ENCODE assay signal across 18 cellular contexts in the genomic region with DNA sequence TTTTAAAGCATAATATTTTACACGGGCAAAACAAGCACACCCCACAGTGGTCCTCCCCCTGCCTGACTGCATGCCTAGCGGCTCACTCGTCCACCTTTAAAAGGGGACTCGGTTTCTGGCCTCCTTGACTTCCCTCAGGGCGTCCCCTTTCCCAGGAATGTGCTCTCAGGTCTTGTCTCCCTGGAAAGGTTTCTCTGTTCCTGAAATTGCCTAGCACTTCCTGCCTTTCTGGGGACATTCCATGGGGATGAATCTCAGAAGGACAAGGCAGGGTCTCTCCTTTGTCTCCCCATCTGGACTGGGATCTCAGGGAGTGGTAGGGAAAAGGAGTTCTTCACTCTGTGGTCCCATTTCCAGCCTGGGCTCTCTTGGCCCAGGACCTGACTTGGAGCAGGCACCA. TPM values are rescaled to one million over a fixed set of nuclear protein-coding genes. Genes with fewer than 3 reads are reported as not detected.
DNase-seq lines count a peak whose midpoint lies in the region; ATAC-seq and TF ChIP-seq lines count a peak whose summit lies in the region.
"Had no signal": no experiment of that assay in that cellular context is flagged by ENCODE, and none has a peak within 500 bp of the region (broad histone marks: within the 10 kb centered on the region; RNA-seq: fewer than 3 reads in every experiment).

No MANE protein-coding gene starts in this region.

- peaks cover 42 to 83% (median 66%) of the 10 kb centered on the region in 9 donors for H3K4me1 ChIP-seq in heart right ventricle
- H3K4me1 ChIP-seq in smooth muscle cell (ENCODE audit: low read depth): no peaks in the 10 kb centered on the region

- H3F3A ChIP-seq in smooth muscle cell (ENCODE audit: low read depth): no peaks in the 10 kb centered on the region

- ATAC-seq in heart right ventricle (peak in 1 of 8 donors; percentile 5), left cardiac atrium (no peak), WTC11 (no peak), GM18511 (IDR thresholded peaks at IDR 0.05; ENCODE audit: unreplicated experiment) (no peak)

- H3K27ac ChIP-seq in heart right ventricle (peak overlapping the region; percentile 79 to 96 (median 90)), smooth muscle cell (ENCODE audit: low read depth) (no peak overlapping the region)
- H3K27ac ChIP-seq: Peyer's patch had no signal

- H3K4me3 Mint-ChIP-seq in WTC11 (no peak overlapping the region), nephron (no peak overlapping the region)

- peaks cover 21% of the 10 kb centered on the region for H3K27me3 Mint-ChIP-seq in WTC11 (ENCODE audit: low read depth)
- peaks cover 23% of the 10 kb centered on the region for H3K27me3 Mint-ChIP-seq in nephron (ENCODE audit: low read depth)

- H3K36me3 Mint-ChIP-seq in WTC11 (no peaks in the 10 kb centered on the region), nephron (ENCODE audit: low read depth) (no peaks in the 10 kb centered on the region)

- intact Hi-C loops in heart right ventricle (cut with DNase I) (loop anchor here in 3 of 10 donors (2.0 to 5.0 kb wide), 2 partner anchors 33 to 40 kb away; no protein-coding TSS in a partner anchor), left cardiac atrium (cut with DNase I) (loop anchor here in 1 of 2 donors (5.0 kb wide), 1 partner anchor 33 kb away; no protein-coding TSS in a partner anchor)

- no peaks in the 10 kb centered on the region for H3K9me3 Mint-ChIP-seq in WTC11
- no peaks in the 10 kb centered on the region for H3K9me3 Mint-ChIP-seq in nephron

- no peaks in the 10 kb centered on the region for H3K79me2 ChIP-seq in smooth muscle cell (ENCODE audit: low read depth)

- WGBS in heart right ventricle, 2 donors: 60 to 63% methylated on average over 5 of the region's 5 CpGs
- WGBS in smooth muscle cell (ENCODE audit: low lambda C conversion rate): 56% methylated on average over 5 of the region's 5 CpGs

- no peaks in the 10 kb centered on the region for H3K9me3 ChIP-seq in heart right ventricle
- no peaks in the 10 kb centered on the region for H3K9me3 ChIP-seq in smooth muscle cell (replicated peaks; ENCODE audit: low read depth)
- H3K9me3 ChIP-seq: Peyer's patch had no signal

- POLR2A ChIA-PET in WTC11 (lab: Charles Lee): no interaction called here

- H3K9ac ChIP-seq in smooth muscle cell (ENCODE audit: low read depth): no peak overlapping the region

- no peaks in the 10 kb centered on the region for H4K20me1 ChIP-seq in smooth muscle cell (ENCODE audit: low read depth)

- no peak for TF ChIP-seq CTCF in heart right ventricle (IDR thresholded peaks at IDR 0.05)
- TF ChIP-seq CTCF in WTC11 (IDR thresholded peaks at IDR 0.05): no peak
- TF ChIP-seq CTCF in nephron (IDR thresholded peaks at IDR 0.05; ENCODE audit: unreplicated experiment in 3 of 3): no peak
- TF ChIP-seq CTCF in smooth muscle cell (IDR thresholded peaks at IDR 0.05; ENCODE audit: borderline replicate concordance, insufficient read depth, poor library complexity, severe bottlenecking): no peak

- DNase-seq in heart right ventricle: no peak
- DNase-seq in left cardiac atrium: no peak
- DNase-seq in WTC11 (ENCODE audit: low spot score): no peak
- no peak for DNase-seq in NCI-H2107 treated with DMSO at 0.1 percent for 48 hours (lab: John Stamatoyannopoulos, UW; ENCODE audit: unreplicated experiment)
- DNase-seq in activated T-cell treated with anti-CD3 and anti-CD28 coated beads, Interleukin-2, amount 50 U/mL, for 48 hours: no peak
- DNase-seq in smooth muscle cell (lab: John Stamatoyannopoulos, UW; ENCODE audit: unreplicated experiment): no peak
- DNase-seq: C1 segment of cervical spinal cord, GF-D8, MM.1S, NCI-H1105 treated with DMSO at 0.1 percent for 48 hours, NCI-H187 treated with DMSO at 0.1 percent for 48 hours, NCI-H2171, NCI-H774, Peyer's patch, SIG-M5 had no signal

- CTCF ChIA-PET in WTC11 (lab: Charles Lee): interaction anchor here (1.3 kb wide), 1 partner anchor 134 kb away, joined by 3 read pairs; no protein-coding TSS in a partner anchor

- H3K4me1 Mint-ChIP-seq in WTC11 (peaks cover 4% of the 10 kb centered on the region), nephron (peaks cover 42% of the 10 kb centered on the region)

- H3K27ac Mint-ChIP-seq in WTC11: 0 out of 2 replicates have a peak overlapping the region, but pooled peaks have one; percentile 32
- peak overlapping the region in 2 of 3 experiments; percentile 19 to 26 for H3K27ac Mint-ChIP-seq in nephron

- no peak overlapping the region for H2AFZ ChIP-seq in smooth muscle cell (ENCODE audit: low read depth)

- H3K27me3 ChIP-seq in heart right ventricle (peaks cover 0 to 20% (median 0%) of the 10 kb centered on the region in 7 donors), smooth muscle cell (ENCODE audit: low read depth) (peaks cover 23% of the 10 kb centered on the region)

- H3K36me3 ChIP-seq in heart right ventricle (peaks cover 0 to 35% (median 0%) of the 10 kb centered on the region in 9 donors), smooth muscle cell (ENCODE audit: low read depth) (no peaks in the 10 kb centered on the region)
- H3K36me3 ChIP-seq: Peyer's patch had no signal

- H3K4me3 ChIP-seq in heart right ventricle (peak overlapping the region in 8 of 10 donors; percentile 61 to 77 (median 66)), smooth muscle cell (no peak overlapping the region)
- H3K4me3 ChIP-seq: Peyer's patch had no signal

- H3K4me2 ChIP-seq in smooth muscle cell: no peak overlapping the region

TF ChIP-seq in WTC11, 78 proteins besides CTCF, POLR2A, EP300 and RAD21 (continues in another document):
- TF ChIP-seq ZNF232 (CRISPR knock-in tag; IDR thresholded peaks at IDR 0.05) (no peak), TP53 (CRISPR knock-in tag; IDR thresholded peaks at IDR 0.05) (no peak), HMGA2 (CRISPR knock-in tag; IDR thresholded peaks at IDR 0.05) (no peak), ATF1 (CRISPR knock-in tag; IDR thresholded peaks at IDR 0.05) (no peak), NFE2L1 (CRISPR knock-in tag; IDR thresholded peaks at IDR 0.05) (no peak), MXD4 (CRISPR knock-in tag; IDR thresholded peaks at IDR 0.05; ENCODE audit: borderline replicate concordance) (no peak), ZNF671 (CRISPR knock-in tag; IDR thresholded peaks at IDR 0.05) (no peak), NFYB (CRISPR knock-in tag; conservative IDR thresholded peaks at IDR 0.05; ENCODE audit: low read depth) (no peak), CREB1 (CRISPR knock-in tag; IDR thresholded peaks at IDR 0.05) (no peak)
- TF ChIP-seq, protein P1, sequence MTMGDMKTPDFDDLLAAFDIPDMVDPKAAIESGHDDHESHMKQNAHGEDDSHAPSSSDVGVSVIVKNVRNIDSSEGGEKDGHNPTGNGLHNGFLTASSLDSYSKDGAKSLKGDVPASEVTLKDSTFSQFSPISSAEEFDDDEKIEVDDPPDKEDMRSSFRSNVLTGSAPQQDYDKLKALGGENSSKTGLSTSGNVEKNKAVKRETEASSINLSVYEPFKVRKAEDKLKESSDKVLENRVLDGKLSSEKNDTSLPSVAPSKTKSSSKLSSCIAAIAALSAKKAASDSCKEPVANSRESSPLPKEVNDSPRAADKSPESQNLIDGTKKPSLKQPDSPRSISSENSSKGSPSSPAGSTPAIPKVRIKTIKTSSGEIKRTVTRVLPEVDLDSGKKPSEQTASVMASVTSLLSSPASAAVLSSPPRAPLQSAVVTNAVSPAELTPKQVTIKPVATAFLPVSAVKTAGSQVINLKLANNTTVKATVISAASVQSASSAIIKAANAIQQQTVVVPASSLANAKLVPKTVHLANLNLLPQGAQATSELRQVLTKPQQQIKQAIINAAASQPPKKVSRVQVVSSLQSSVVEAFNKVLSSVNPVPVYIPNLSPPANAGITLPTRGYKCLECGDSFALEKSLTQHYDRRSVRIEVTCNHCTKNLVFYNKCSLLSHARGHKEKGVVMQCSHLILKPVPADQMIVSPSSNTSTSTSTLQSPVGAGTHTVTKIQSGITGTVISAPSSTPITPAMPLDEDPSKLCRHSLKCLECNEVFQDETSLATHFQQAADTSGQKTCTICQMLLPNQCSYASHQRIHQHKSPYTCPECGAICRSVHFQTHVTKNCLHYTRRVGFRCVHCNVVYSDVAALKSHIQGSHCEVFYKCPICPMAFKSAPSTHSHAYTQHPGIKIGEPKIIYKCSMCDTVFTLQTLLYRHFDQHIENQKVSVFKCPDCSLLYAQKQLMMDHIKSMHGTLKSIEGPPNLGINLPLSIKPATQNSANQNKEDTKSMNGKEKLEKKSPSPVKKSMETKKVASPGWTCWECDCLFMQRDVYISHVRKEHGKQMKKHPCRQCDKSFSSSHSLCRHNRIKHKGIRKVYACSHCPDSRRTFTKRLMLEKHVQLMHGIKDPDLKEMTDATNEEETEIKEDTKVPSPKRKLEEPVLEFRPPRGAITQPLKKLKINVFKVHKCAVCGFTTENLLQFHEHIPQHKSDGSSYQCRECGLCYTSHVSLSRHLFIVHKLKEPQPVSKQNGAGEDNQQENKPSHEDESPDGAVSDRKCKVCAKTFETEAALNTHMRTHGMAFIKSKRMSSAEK (CRISPR knock-in tag; IDR thresholded peaks at IDR 0.05; ENCODE audit: borderline replicate concordance): no peak
- TF ChIP-seq, protein P2, sequence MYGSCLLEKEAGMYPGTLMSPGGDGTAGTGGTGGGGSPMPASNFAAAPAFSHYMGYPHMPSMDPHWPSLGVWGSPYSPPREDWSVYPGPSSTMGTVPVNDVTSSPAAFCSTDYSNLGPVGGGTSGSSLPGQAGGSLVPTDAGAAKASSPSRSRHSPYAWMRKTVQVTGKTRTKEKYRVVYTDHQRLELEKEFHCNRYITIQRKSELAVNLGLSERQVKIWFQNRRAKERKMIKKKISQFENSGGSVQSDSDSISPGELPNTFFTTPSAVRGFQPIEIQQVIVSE (CRISPR knock-in tag; IDR thresholded peaks at IDR 0.05; ENCODE audit: borderline replicate concordance): no peak

RNA-seq across cellular contexts. Expression of a gene that starts 4.9 kb away (rescaled TPM):
- total RNA-seq in heart right ventricle (10 to 100 TPM in 3 of 10 donors, 1 to 10 TPM in 7; 4.6 to 20.5 (median 7.9) TPM), left cardiac atrium (10 to 100 TPM in 1 of 2 donors, 1 to 10 TPM in 1; 7.3 to 10.3 TPM), WTC11 (2021) (3.8 to 5.8 TPM (median 4.6 TPM) in 3 replicates), smooth muscle cell (not detected in 2 replicates)
- polyA plus RNA-seq in heart right ventricle (10 to 100 TPM; 12.8 to 41.0 TPM), smooth muscle cell (0.37 TPM in 1 of 2 replicates, not detected in the other)
- total RNA-seq: NCI-H460, Peyer's patch had no signal

RNA-seq across cellular contexts. Expression of a gene that starts 47.8 kb away (rescaled TPM):
- total RNA-seq in heart right ventricle: 10 to 100 TPM; 21.4 to 42.0 (median 30.9) TPM
- polyA plus RNA-seq in heart right ventricle: 10 to 100 TPM; 11.9 to 32.8 TPM
- total RNA-seq in left cardiac atrium: 10 to 100 TPM; 34.1 to 38.9 TPM
- 23.0 to 25.7 TPM (median 24.5 TPM) in 3 replicates for total RNA-seq in WTC11 (2021)
- total RNA-seq in smooth muscle cell: 24.3 and 27.2 TPM in 2 replicates
- 26.9 and 32.2 TPM in 2 replicates for polyA plus RNA-seq in smooth muscle cell
